30 cellular contexts compared by ENCODE assay signal in the genomic region with DNA sequence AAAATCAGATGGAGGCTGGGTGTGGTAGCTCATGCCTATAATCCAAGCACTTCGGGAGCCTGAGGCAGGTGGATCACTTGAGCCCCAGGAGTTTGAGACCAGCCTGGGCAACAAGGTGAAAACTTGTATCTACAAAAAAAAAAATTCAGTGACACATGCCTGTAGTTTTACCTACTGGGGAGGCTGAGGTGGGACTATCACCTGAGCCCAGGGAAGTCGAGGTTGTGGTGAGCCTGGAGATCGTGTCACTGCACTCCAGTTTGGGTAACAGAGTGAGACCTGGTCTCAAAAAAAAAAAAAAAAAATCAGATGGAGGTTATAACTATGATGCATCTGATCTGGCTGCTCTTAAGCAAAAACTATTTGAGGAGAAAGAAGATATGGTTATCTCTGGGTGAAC. TPM values are rescaled to one million over a fixed set of nuclear protein-coding genes. Genes with fewer than 3 reads are reported as not detected.
"Had no signal": no experiment of that assay in that cellular context is flagged by ENCODE, and none has a peak within 500 bp of the region (broad histone marks: within the 10 kb centered on the region; RNA-seq: fewer than 3 reads in every experiment).

No MANE protein-coding gene starts in this region.

- DNase-seq: activated B cell treated with CpG ODN at 0.5 μM for 24 hours; activated CD4-positive, alpha-beta T cell treated with anti-CD3 and anti-CD28 coated beads, Interleukin-2, amount 10 ng/mL, durations not matched to agents 7 days and 5 days; activated CD4-positive, alpha-beta T cell treated with anti-CD3 and anti-CD28 coated beads, Interleukin-2, amount 50 U/mL, for 4 hours; activated CD8-positive, alpha-beta memory T cell treated with anti-CD3 and anti-CD28 coated beads, Interleukin-2, amount 10 ng/mL, durations not matched to agents 7 days and 5 days; activated CD8-positive, alpha-beta memory T cell treated with anti-CD3 and anti-CD28 coated beads, Interleukin-2, amount 50 U/mL, for 4 hours; activated effector memory CD4-positive, alpha-beta T cell treated with Interleukin-2 at 50 U/mL for 16 hours; activated gamma-delta T cell treated with Interleukin-2 at 50 U/mL for 16 hours; activated naive CD4-positive, alpha-beta T cell treated with anti-CD3 and anti-CD28 coated beads, Interleukin-2, amount 50 U/mL, for 16 hours; activated naive CD4-positive, alpha-beta T cell treated with Interleukin-2 at 50 U/mL for 16 hours; activated T-cell treated with anti-CD3 and anti-CD28 coated beads, Interleukin-2, amount 50 U/mL, for 1 hour; activated T-cell treated with anti-CD3 and anti-CD28 coated beads, Interleukin-2, amount 50 U/mL, for 48 hours; central memory CD4-positive, alpha-beta T cell; cerebellar nuclear complex; colonic mucosa; effector CD8-positive, alpha-beta T cell; esophagus squamous epithelium; foreskin melanocyte; heart right ventricle; T1000; WERI-Rb-1 had no signal

- ATAC-seq: gastroesophageal sphincter, heart right ventricle had no signal

- H3K9me3 Mint-ChIP-seq: activated B cell treated with CpG ODN at 0.5 μM for 24 hours, brain had no signal

- H3K36me3 Mint-ChIP-seq: activated naive CD8-positive, alpha-beta T cell; brain had no signal

- H3K4me1 Mint-ChIP-seq: activated B cell treated with CpG ODN at 0.5 μM for 24 hours, brain had no signal

- H3K4me3 Mint-ChIP-seq: activated B cell treated with CpG ODN at 0.5 μM for 24 hours; activated CD4-positive, alpha-beta T cell treated with anti-CD3 and anti-CD28 coated beads, Interleukin-2, amount 10 ng/mL, durations not matched to agents 7 days and 5 days; activated CD8-positive, alpha-beta memory T cell treated with anti-CD3 and anti-CD28 coated beads, Interleukin-2, amount 10 ng/mL, durations not matched to agents 7 days and 5 days; activated CD8-positive, alpha-beta T cell treated with anti-CD3 and anti-CD28 coated beads, Interleukin-2, amount 10 ng/mL, durations not matched to agents 7 days and 5 days; activated naive CD8-positive, alpha-beta T cell; brain had no signal

- H3K27ac Mint-ChIP-seq: activated B cell treated with CpG ODN at 0.5 μM for 24 hours; activated CD4-positive, alpha-beta T cell treated with anti-CD3 and anti-CD28 coated beads, Interleukin-2, amount 10 ng/mL, durations not matched to agents 7 days and 5 days; activated CD8-positive, alpha-beta memory T cell treated with anti-CD3 and anti-CD28 coated beads, Interleukin-2, amount 10 ng/mL, durations not matched to agents 7 days and 5 days; activated naive CD8-positive, alpha-beta T cell; brain had no signal

RNA-seq across cellular contexts. Expression of gene SMCO2, which starts 50.9 kb away (rescaled TPM):
- total RNA-seq: activated B cell treated with CpG ODN at 0.5 μM for 24 hours; activated CD8-positive, alpha-beta memory T cell treated with anti-CD3 and anti-CD28 coated beads for 36 hours; ascending aorta; breast epithelium; cardiac muscle cell; fibroblast of lung; fibroblast of villous mesenchyme; gastroesophageal sphincter had no signal
